In genomic region chr3:119631529-119631928, GRCh38 we compare ENCODE assay signal across 23 cellular contexts. TPM values are rescaled to one million over a fixed set of nuclear protein-coding genes. Genes with fewer than 3 reads are reported as not detected.
DNase-seq lines count a peak whose midpoint lies in the region; ATAC-seq and TF ChIP-seq lines count a peak whose summit lies in the region.
"Had no signal": no experiment of that assay in that cellular context is flagged by ENCODE, and none has a peak within 500 bp of the region (broad histone marks: within the 10 kb centered on the region; RNA-seq: fewer than 3 reads in every experiment).

No MANE protein-coding gene starts in this region.

- no peak overlapping the region for H3K27ac ChIP-seq in IMR-90 (ENCODE audit: insufficient read depth, low read length)
- no peak overlapping the region for H3K27ac ChIP-seq in Karpas-422 (ENCODE audit: low read length)
- H3K27ac ChIP-seq: BLaER1, WERI-Rb-1 had no signal

- ATAC-seq in IMR-90 (ENCODE audit: low read depth), result no peak
- no peak for ATAC-seq in GM19452 (IDR thresholded peaks at IDR 0.05; ENCODE audit: unreplicated experiment)
- ATAC-seq: activated CD8-positive, alpha-beta memory T cell treated with anti-CD3 and anti-CD28 coated beads, Interleukin-2, amount 10 ng/mL, durations not matched to agents 7 days and 5 days had no signal

- no peak for TF ChIP-seq RAD21 in IMR-90 (IDR thresholded peaks at IDR 0.05; ENCODE audit: low read length)

- no peaks in the 10 kb centered on the region for H3K9me2 ChIP-seq in Karpas-422 (replicated peaks; ENCODE audit: insufficient read depth, low read length)

- TF ChIP-seq POLR2A in IMR-90 (IDR thresholded peaks at IDR 0.05; ENCODE audit: low read depth, low read length), result no peak

- no peak overlapping the region for H2BK5ac ChIP-seq in IMR-90 (ENCODE audit: low read depth, low read length, poor library complexity, severe bottlenecking)

- H3K4me1 ChIP-seq in IMR-90 (ENCODE audit: control insufficient read depth, insufficient read depth, low read length), result peaks cover 12% of the 10 kb centered on the region
- H3K4me1 ChIP-seq in Karpas-422 (ENCODE audit: low read length), result no peaks in the 10 kb centered on the region
- H3K4me1 ChIP-seq: BLaER1 had no signal

- dilution Hi-C loops in IMR-90 (cut with HindIII; ENCODE audit: low sequenced_read_pairs, unreplicated experiment), result no loop called here

- H3K36me3 ChIP-seq in IMR-90 (ENCODE audit: control insufficient read depth, insufficient read depth, low read length) (no peaks in the 10 kb centered on the region), Karpas-422 (ENCODE audit: insufficient read depth, low read length) (no peaks in the 10 kb centered on the region)
- H3K36me3 ChIP-seq: BLaER1, MG63, WERI-Rb-1 had no signal

- POLR2A ChIA-PET in IMR-90 (lab: Charles Lee; ENCODE audit: unreplicated experiment), result no interaction called here

- H2AK5ac ChIP-seq in IMR-90 (ENCODE audit: low read depth, low read length), result no peak overlapping the region

- H2BK15ac ChIP-seq in IMR-90 (ENCODE audit: low read depth, low read length), result no peak overlapping the region

- no peaks in the 10 kb centered on the region for H3K9me3 ChIP-seq in IMR-90 (ENCODE audit: control insufficient read depth, insufficient read depth, low read length)
- no peaks in the 10 kb centered on the region for H3K9me3 ChIP-seq in Karpas-422 (ENCODE audit: low read length)
- H3K9me3 ChIP-seq: BLaER1, MG63, mucosa of descending colon, sigmoid colon had no signal

- H4K20me1 ChIP-seq in IMR-90 (ENCODE audit: insufficient read depth, low read length) (no peaks in the 10 kb centered on the region), Karpas-422 (ENCODE audit: insufficient read depth, low read depth, low read length) (no peaks in the 10 kb centered on the region)
- H4K20me1 ChIP-seq: BLaER1 had no signal

- no peak overlapping the region for H3K56ac ChIP-seq in IMR-90 (ENCODE audit: extremely low read depth, insufficient read depth, low read length)

- no peaks in the 10 kb centered on the region for H3K79me2 ChIP-seq in Karpas-422 (ENCODE audit: low read length)

- peak overlapping the region; percentile 52; the same call in 1 of the 2 replicates for H3K14ac ChIP-seq in IMR-90 (replicated peaks; ENCODE audit: low read depth, low read length)

- H2AFZ ChIP-seq in IMR-90 (replicated peaks; ENCODE audit: low read length, poor library complexity), result no peak overlapping the region
- no peak overlapping the region for H2AFZ ChIP-seq in Karpas-422 (ENCODE audit: low read length)

- in situ Hi-C loops in IMR-90 (cut with MboI; ENCODE audit: low sequenced_read_pairs), result no loop called here

- peak overlapping the region; percentile 38; the same call in 1 of the 2 replicates for H3K18ac ChIP-seq in IMR-90 (ENCODE audit: low read depth, low read length)

- H4K91ac ChIP-seq in IMR-90 (ENCODE audit: insufficient read depth, low read depth, low read length), result no peak overlapping the region

- H2BK120ac ChIP-seq in IMR-90 (ENCODE audit: low read depth, low read length), result peak overlapping the region; percentile 80

- H3K27me3 ChIP-seq in IMR-90 (ENCODE audit: control insufficient read depth, insufficient read depth, low read length) (no peaks in the 10 kb centered on the region), Karpas-422 (ENCODE audit: low read length) (peaks cover 4% of the 10 kb centered on the region; the same call in 1 of the 2 replicates)
- H3K27me3 ChIP-seq: BLaER1, MG63, sigmoid colon had no signal

- no peak overlapping the region for H2AK9ac ChIP-seq in IMR-90 (replicated peaks; ENCODE audit: low read depth, low read length, poor library complexity)

- DNase-seq in AG08395 (ENCODE audit: low spot score) (peak; percentile 24), IMR-90 (peak; percentile 17), fibroblast of villous mesenchyme (ENCODE audit: low read depth) (peak; percentile 18), retinal pigment epithelial cell (ENCODE audit: low read depth) (peak; percentile 72), GOT3 (lab: John Stamatoyannopoulos, UW) (no peak), Karpas-422 (no peak)
- no peak for DNase-seq in activated CD8-positive, alpha-beta memory T cell treated with anti-CD3 and anti-CD28 coated beads, Interleukin-2, amount 50 U/mL, for 4 hours
- DNase-seq: activated CD4-positive, alpha-beta T cell treated with anti-CD3 and anti-CD28 coated beads, Interleukin-2, amount 10 ng/mL, durations not matched to agents 7 days and 5 days; activated CD8-positive, alpha-beta memory T cell treated with anti-CD3 and anti-CD28 coated beads, Interleukin-2, amount 10 ng/mL, durations not matched to agents 7 days and 5 days; activated naive CD4-positive, alpha-beta T cell treated with anti-CD3 and anti-CD28 coated beads, Interleukin-2, amount 10 ng/mL, durations not matched to agents 7 days and 5 days; dorsolateral prefrontal cortex; MG63; mucosa of descending colon; NCI-H1417; NCI-H446 treated with DMSO at 0.1 percent for 48 hours; PC-9; SHP77; sigmoid colon; WERI-Rb-1 had no signal

- no peak overlapping the region for H3K9ac ChIP-seq in IMR-90 (ENCODE audit: low read depth, low read length)
- no peak overlapping the region for H3K9ac ChIP-seq in Karpas-422 (ENCODE audit: low read length)
- H3K9ac ChIP-seq: BLaER1 had no signal

- no peak overlapping the region for H4K5ac ChIP-seq in IMR-90 (ENCODE audit: low read depth, low read length)

- H3K4me2 ChIP-seq in IMR-90 (ENCODE audit: low read depth, low read length), result no peak overlapping the region
- no peak overlapping the region for H3K4me2 ChIP-seq in Karpas-422 (ENCODE audit: low read depth, low read length, poor library complexity, severe bottlenecking)
- H3K4me2 ChIP-seq: BLaER1 had no signal

- H3K4me3 ChIP-seq in IMR-90 (ENCODE audit: insufficient read depth, low read depth, low read length) (no peak overlapping the region), fibroblast of villous mesenchyme (ENCODE audit: low read depth, low read length) (no peak overlapping the region), retinal pigment epithelial cell (ENCODE audit: low read length) (no peak overlapping the region), Karpas-422 (ENCODE audit: low read length) (no peak overlapping the region)
- H3K4me3 ChIP-seq: BLaER1, dorsolateral prefrontal cortex, MG63, mucosa of descending colon, PC-9, sigmoid colon had no signal

- H3K79me1 ChIP-seq in IMR-90 (ENCODE audit: low read depth in 1 of 2, low read length in 2 of 2), result no peaks in the 10 kb centered on the region

- no TSS peak for BruUV-seq in IMR-90 (replicated peaks; lab: Mats Ljungman, UMichigan)

- intact Hi-C loops in IMR-90 (cut with micrococcal nuclease), result no loop called here

- H3K4ac ChIP-seq in IMR-90 (ENCODE audit: low read depth, low read length), result peak overlapping the region; percentile 64; the same call in 1 of the 2 replicates

- CTCF ChIA-PET in IMR-90 (lab: Yijun Ruan, JAX), result interaction anchor here (0.7 kb wide), 2 partner anchors 52 to 175 kb away, joined by 3 to 4 read pairs; no protein-coding TSS in a partner anchor

- peak overlapping the region; percentile 12 to 18; a peak in 3 of 4 replicates for H4K8ac ChIP-seq in IMR-90 (ENCODE audit: low read depth in 2 of 2, low read length in 2 of 2)

- no peak for TF ChIP-seq CTCF in IMR-90 (conservative IDR thresholded peaks at IDR 0.05; ENCODE audit: low read depth, low read length)
- TF ChIP-seq CTCF in fibroblast of villous mesenchyme (IDR thresholded peaks at IDR 0.05; ENCODE audit: insufficient read depth, low read depth, low read length), result no peak
- TF ChIP-seq CTCF in retinal pigment epithelial cell (conservative IDR thresholded peaks at IDR 0.05; ENCODE audit: low read depth, low read length), result no peak

- peak overlapping the region; percentile 50; the same call in 1 of the 2 replicates for H2BK20ac ChIP-seq in IMR-90 (ENCODE audit: low read depth, low read length)

- peak overlapping the region; percentile 56 for H3K23ac ChIP-seq in IMR-90 (ENCODE audit: low read depth, low read length)

- H3K9me1 ChIP-seq in IMR-90 (ENCODE audit: insufficient read depth, low read length), result no peaks in the 10 kb centered on the region; the same call in 1 of the 2 replicates

- no CpG with 5 or more reads among the region's 3 CpGs for WGBS in IMR-90 (ENCODE audit: extremely low coverage in 2 of 2, insufficient read length in 1 of 2), 2 experiments

TF ChIP-seq in IMR-90, 13 proteins besides CTCF, POLR2A, EP300 and RAD21 (continues in another document):
- TF ChIP-seq CEBPB (IDR thresholded peaks at IDR 0.05; ENCODE audit: low read depth, low read length) (no peak), FOS (IDR thresholded peaks at IDR 0.05; ENCODE audit: low read depth, low read length) (no peak)

RNA-seq across cellular contexts. Expression of gene POPDC2, which starts 28.9 kb away (rescaled TPM):
- total RNA-seq in IMR-90 (2012; rRNA removed), result under 0.01 TPM in 2 replicates
- 0.29 and 0.32 TPM in 2 replicates for polyA plus RNA-seq in IMR-90 (2012; rRNA removed)
- 0.05 and 0.11 TPM in 2 replicates for polyA plus RNA-seq in IMR-90 (2012; cell fraction: cytosol; rRNA removed)
- polyA plus RNA-seq in IMR-90 (2012; cell fraction: nucleus; rRNA removed; ENCODE audit: low replicate concordance), result 1.0 and 2.2 TPM in 2 replicates
- 1.3 TPM in 2 replicates for total RNA-seq in fibroblast of villous mesenchyme
- total RNA-seq in Karpas-422 (2014; rRNA removed; shearing (Covaris generic); ENCODE audit: low replicate concordance), result 0.32 and 1.0 TPM in 2 replicates

RNA-seq across cellular contexts. Expression of gene PLA1A, which starts 33.8 kb away (rescaled TPM):
- total RNA-seq in IMR-90 (2012; rRNA removed) (not detected in 2 replicates), fibroblast of villous mesenchyme (not detected in 2 replicates)
- polyA plus RNA-seq in IMR-90 (2012; rRNA removed), result not detected in 2 replicates
- not detected in 2 replicates for polyA plus RNA-seq in IMR-90 (2012; cell fraction: cytosol; rRNA removed)
- not detected in 2 replicates for polyA plus RNA-seq in IMR-90 (2012; cell fraction: nucleus; rRNA removed; ENCODE audit: low replicate concordance)
- not detected in 2 replicates for total RNA-seq in Karpas-422 (2014; rRNA removed; shearing (Covaris generic); ENCODE audit: low replicate concordance)
- total RNA-seq: activated CD4-positive, alpha-beta T cell treated with anti-CD3 and anti-CD28 coated beads, Interleukin-2, amount 10 ng/mL, durations not matched to agents 7 days and 5 days; H1; PC-9 had no signal
- polyA plus RNA-seq: H1, neural cell had no signal

RNA-seq across cellular contexts. Expression of gene COX17, which starts 45.7 kb away (rescaled TPM):
- total RNA-seq in IMR-90 (2012; rRNA removed), result 2.0 and 8.6 TPM in 2 replicates
- 24.5 and 31.7 TPM in 2 replicates for polyA plus RNA-seq in IMR-90 (2012; rRNA removed)
- 6.0 and 14.4 TPM in 2 replicates for polyA plus RNA-seq in IMR-90 (2012; cell fraction: cytosol; rRNA removed)
- polyA plus RNA-seq in IMR-90 (2012; cell fraction: nucleus; rRNA removed; ENCODE audit: low replicate concordance), result 1.1 and 6.1 TPM in 2 replicates
- total RNA-seq in fibroblast of villous mesenchyme, result 10.8 and 15.8 TPM in 2 replicates
- total RNA-seq in Karpas-422 (2014; rRNA removed; shearing (Covaris generic); ENCODE audit: low replicate concordance), result 54.3 and 108 TPM in 2 replicates

RNA-seq across cellular contexts. Expression of gene ADPRH, which starts 52.2 kb away (rescaled TPM):
- total RNA-seq in IMR-90 (2012; rRNA removed), result under 0.01 TPM in 2 replicates
- 0.06 and 0.12 TPM in 2 replicates for polyA plus RNA-seq in IMR-90 (2012; rRNA removed)
- 0.07 and 0.12 TPM in 2 replicates for polyA plus RNA-seq in IMR-90 (2012; cell fraction: cytosol; rRNA removed)
- polyA plus RNA-seq in IMR-90 (2012; cell fraction: nucleus; rRNA removed; ENCODE audit: low replicate concordance), result 0.02 TPM in 2 replicates
- 3.0 and 4.2 TPM in 2 replicates for total RNA-seq in fibroblast of villous mesenchyme
- total RNA-seq in Karpas-422 (2014; rRNA removed; shearing (Covaris generic); ENCODE audit: low replicate concordance), result 2.9 and 3.0 TPM in 2 replicates

Comparison
In these comparisons a context has a peak if more than half of its experiments do, and no peak if none do; other contexts are left out.
1. DNase-seq: peak in AG08395 (single experiment), IMR-90 (single experiment), fibroblast of villous mesenchyme (single experiment) and retinal pigment epithelial cell (single experiment); none in GOT3 (single experiment), activated CD8-positive, alpha-beta memory T cell treated with anti-CD3 and anti-CD28 coated beads, Interleukin-2, amount 50 U/mL, for 4 hours (single experiment) and Karpas-422 (single experiment).